Comparison of ENCODE assay signal across 11 cellular contexts in genomic region chr6:44493593-44493992, GRCh38.
"Had no signal": no experiment of that assay in that cellular context is flagged by ENCODE, and none has a peak within 500 bp of the region (broad histone marks: within the 10 kb centered on the region; RNA-seq: fewer than 3 reads in every experiment).

No MANE protein-coding gene starts in this region.

- H3K27ac ChIP-seq: adrenal gland, uterus had no signal

- DNase-seq: activated CD4-positive, alpha-beta T cell treated with anti-CD3 and anti-CD28 coated beads, Interleukin-2, amount 10 ng/mL, durations not matched to agents 7 days and 5 days; activated CD4-positive, CD25-positive, alpha-beta regulatory T cell; activated naive CD4-positive, alpha-beta T cell treated with anti-CD3 and anti-CD28 coated beads, Interleukin-2, amount 50 U/mL, for 16 hours; stimulated activated CD4-positive, alpha-beta T cell treated with anti-CD3 and anti-CD28 coated beads, Interleukin-15, amount 100 ng/mL, for 24 hours; stimulated activated CD4-positive, alpha-beta T cell treated with anti-CD3 and anti-CD28 coated beads, Interleukin-4, amount 100 ng/mL, for 24 hours; T-helper 2 cell; uterus had no signal

- H3K27me3 Mint-ChIP-seq: activated CD4-positive, alpha-beta T cell treated with anti-CD3 and anti-CD28 coated beads, Interleukin-2, amount 10 ng/mL, durations not matched to agents 7 days and 5 days had no signal

- H3K9me3 Mint-ChIP-seq: activated CD4-positive, alpha-beta T cell treated with anti-CD3 and anti-CD28 coated beads, Interleukin-2, amount 10 ng/mL, durations not matched to agents 7 days and 5 days; memory B cell; nephron had no signal

- H3K27ac Mint-ChIP-seq: activated CD4-positive, alpha-beta T cell treated with anti-CD3 and anti-CD28 coated beads, Interleukin-2, amount 10 ng/mL, durations not matched to agents 7 days and 5 days; memory B cell; nephron had no signal

- H3K36me3 Mint-ChIP-seq: brain, memory B cell had no signal

- H3K9me3 ChIP-seq: adrenal gland, uterus had no signal

- H3K36me3 ChIP-seq: adrenal gland, uterus had no signal

- H3K4me3 Mint-ChIP-seq: activated CD4-positive, alpha-beta T cell treated with anti-CD3 and anti-CD28 coated beads, Interleukin-2, amount 10 ng/mL, durations not matched to agents 7 days and 5 days; brain; memory B cell; nephron had no signal

- H3K27me3 ChIP-seq: uterus had no signal

- H3K4me1 ChIP-seq: adrenal gland had no signal

- H3K4me3 ChIP-seq: adrenal gland, uterus had no signal

- H3K4me1 Mint-ChIP-seq: activated CD4-positive, alpha-beta T cell treated with anti-CD3 and anti-CD28 coated beads, Interleukin-2, amount 10 ng/mL, durations not matched to agents 7 days and 5 days; memory B cell had no signal
